In the genomic region with DNA sequence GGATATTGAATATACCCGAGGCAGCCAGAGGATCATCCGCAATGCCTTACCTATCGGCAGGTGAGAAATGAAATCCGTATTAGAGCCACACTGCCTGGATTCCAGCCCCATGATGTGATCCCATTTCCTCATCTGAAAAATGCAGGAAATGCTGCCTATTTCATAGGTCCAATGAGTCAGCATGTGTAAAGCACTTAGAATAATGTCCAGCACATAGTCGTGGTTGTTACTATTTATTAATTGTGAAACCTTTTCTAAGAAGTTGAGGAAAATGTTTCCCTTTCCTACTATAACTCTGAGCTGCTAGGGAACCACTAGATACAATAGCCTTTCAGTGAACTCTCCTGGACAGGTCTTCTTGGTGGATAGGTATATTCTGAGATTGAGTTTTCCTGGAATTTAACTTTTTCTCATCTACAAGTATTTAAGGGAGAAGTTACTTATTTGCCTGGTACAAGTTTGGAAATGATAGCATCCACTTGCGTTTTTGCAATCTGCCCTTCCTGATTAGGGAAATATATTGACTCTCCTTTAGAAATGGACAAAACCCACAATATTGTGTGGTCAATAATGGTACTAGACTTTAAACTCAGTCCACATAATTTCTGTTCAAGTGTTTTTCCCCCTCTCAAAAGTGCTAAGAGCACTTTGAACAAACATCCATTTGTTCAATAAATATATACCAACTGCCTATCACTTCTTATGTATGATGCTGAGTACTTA, we compare ENCODE assay signal across 10 cellular contexts. TPM values are rescaled to one million over a fixed set of nuclear protein-coding genes. Genes with fewer than 3 reads are reported as not detected.
DNase-seq lines count a peak whose midpoint lies in the region; TF ChIP-seq lines count a peak whose summit lies in the region.
"Had no signal": no experiment of that assay in that cellular context is flagged by ENCODE, and none has a peak within 500 bp of the region (broad histone marks: within the 10 kb centered on the region; RNA-seq: fewer than 3 reads in every experiment).

No MANE protein-coding gene starts in this region.

- H3K4me3 ChIP-seq in AG10803 (ENCODE audit: low read length), result no peak overlapping the region

- DNase-seq in AG10803 (ENCODE audit: low read depth), result peak; percentile 88
- DNase-seq in M059J (ENCODE audit: low read depth), result peak; percentile 74
- DNase-seq in dermis microvascular lymphatic vessel endothelial cell (ENCODE audit: low read depth in 2 of 2), result peak; percentile 44 to 78
- DNase-seq in lung microvascular endothelial cell (ENCODE audit: low read depth in 2 of 2), result peak; percentile 77 to 85
- DNase-seq in posterior vena cava (ENCODE audit: low spot score), result no peak
- no peak for DNase-seq in NK-92 treated with Interleukin-12 subunit alpha and Interleukin-12 subunit beta, amount 100 ng/mL, for 24 hours (lab: John Stamatoyannopoulos, UW)
- DNase-seq in stimulated activated naive CD4-positive, alpha-beta T cell (lab: John Stamatoyannopoulos, UW), result no peak
- DNase-seq in HuH-7 (ENCODE audit: low spot score), result no peak
- DNase-seq: activated naive CD4-positive, alpha-beta T cell treated with Interleukin-2 at 50 U/mL for 16 hours; NCI-H526 had no signal

- intact Hi-C loops in posterior vena cava (cut with DNase I), result no loop called here

- no peak for TF ChIP-seq CTCF in AG10803 (conservative IDR thresholded peaks at IDR 0.05; ENCODE audit: low read length)

RNA-seq across cellular contexts. Expression of a gene that starts 12.2 kb away (rescaled TPM):
- total RNA-seq in M059J (2014; rRNA removed; shearing (Covaris generic)), result 3.7 and 8.2 TPM in 2 replicates
- total RNA-seq in dermis microvascular lymphatic vessel endothelial cell (5.9 and 6.4 TPM in 2 replicates), lung microvascular endothelial cell (5.7 and 6.5 TPM in 2 replicates), posterior vena cava (10 to 100 TPM in 1 of 2 donors, 1 to 10 TPM in 1; 7.7 to 10.5 TPM)

Comparison
In these comparisons a context has a peak if more than half of its experiments do, and no peak if none do; other contexts are left out.
1. DNase-seq: peak in AG10803 (single experiment), M059J (single experiment), dermis microvascular lymphatic vessel endothelial cell (2 of 2) and lung microvascular endothelial cell (2 of 2); none in posterior vena cava (single experiment), NK-92 treated with Interleukin-12 subunit alpha and Interleukin-12 subunit beta, amount 100 ng/mL, for 24 hours (single experiment), stimulated activated naive CD4-positive, alpha-beta T cell (0 of 6) and HuH-7 (single experiment).